In the genomic region with DNA sequence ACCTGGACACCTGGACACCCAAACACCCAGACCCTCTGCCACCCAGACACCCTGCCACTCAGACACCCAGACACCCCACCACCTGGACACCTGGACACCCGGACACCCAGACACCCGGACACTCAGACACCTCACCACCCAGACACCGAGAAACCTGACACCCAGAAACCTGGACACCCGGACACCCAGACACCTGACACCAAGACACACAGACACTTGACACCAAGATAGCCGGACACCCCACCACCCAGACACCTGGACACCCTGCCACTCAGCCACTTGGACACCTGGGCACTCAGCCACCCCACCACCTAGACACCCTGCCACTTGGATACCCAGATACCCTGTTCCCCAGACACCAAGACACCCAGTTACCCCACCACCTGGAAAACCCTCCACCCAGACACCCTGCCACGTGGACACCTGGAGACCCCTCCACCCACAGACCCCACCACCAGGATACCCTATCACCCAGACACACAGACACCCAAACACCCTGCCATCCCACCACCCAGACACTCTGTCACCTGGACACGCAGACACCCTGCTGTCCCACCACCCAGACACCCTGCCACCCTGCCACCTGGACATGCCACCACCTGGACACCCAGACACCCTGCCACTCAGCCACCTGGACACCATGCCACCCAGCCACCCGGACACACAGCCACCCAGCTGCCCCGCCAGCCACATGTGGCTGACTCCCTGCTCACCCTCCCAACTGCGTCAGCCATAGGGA, we compare ENCODE assay signal across 28 cellular contexts. TPM values are rescaled to one million over a fixed set of nuclear protein-coding genes. Genes with fewer than 3 reads are reported as not detected.
A peak's percentile ranks its signal among the peaks of the same experiment; 100 is the strongest.
DNase-seq lines count a peak whose midpoint lies in the region; ATAC-seq lines count a peak whose summit lies in the region.
"Had no signal": no experiment of that assay in that cellular context is flagged by ENCODE, and none has a peak within 500 bp of the region (broad histone marks: within the 10 kb centered on the region; RNA-seq: fewer than 3 reads in every experiment).

No MANE protein-coding gene starts in this region.

- no peaks in the 10 kb centered on the region for H3K36me3 Mint-ChIP-seq in activated naive CD4-positive, alpha-beta T cell treated with anti-CD3 and anti-CD28 coated beads for 36 hours (ENCODE audit: low read depth)
- H3K36me3 Mint-ChIP-seq in activated T-helper 1 cell treated with anti-CD3 and anti-CD28 coated beads, Interleukin-12 subunit alpha, Interleukin-12 subunit beta, Interleukin-2, Interleukin-4 antibody, amounts not matched to agents 30 ng/mL and 10 ng/mL and 1 ng/mL, durations not matched to agents 14 hours and 24 hours and 36 hours (ENCODE audit: low read depth), result peaks cover 6% of the 10 kb centered on the region
- peaks cover 0 to 10% (median 2%) of the 10 kb centered on the region in 3 donors for H3K36me3 Mint-ChIP-seq in naive thymus-derived CD8-positive, alpha-beta T cell
- H3K36me3 Mint-ChIP-seq: activated CD8-positive, alpha-beta memory T cell treated with anti-CD3 and anti-CD28 coated beads, Interleukin-2, amount 10 ng/mL, durations not matched to agents 7 days and 5 days; mesothelial cell of epicardium; type B pancreatic cell had no signal

- ATAC-seq in naive thymus-derived CD8-positive, alpha-beta T cell, result no peak
- ATAC-seq in GM19324 (IDR thresholded peaks at IDR 0.05; ENCODE audit: low FRiP score, unreplicated experiment), result no peak
- ATAC-seq: activated CD8-positive, alpha-beta memory T cell treated with anti-CD3 and anti-CD28 coated beads, Interleukin-2, amount 10 ng/mL, durations not matched to agents 7 days and 5 days; Right ventricle myocardium inferior had no signal

- POLR2A ChIA-PET in naive thymus-derived CD8-positive, alpha-beta T cell (lab: Charles Lee), result interaction anchor here (0.6 to 4.0 kb wide), 2 partner anchors 13 to 17 kb away, joined by 3 to 28 read pairs; a partner anchor contains a TSS

- no peak overlapping the region for H3K4me3 ChIP-seq in subcutaneous abdominal adipose tissue (ENCODE audit: low read depth in 1 of 5, low read length in 5 of 5)
- H3K4me3 ChIP-seq: ascending aorta, BLaER1, dorsolateral prefrontal cortex, heart right ventricle, left ventricle myocardium inferior, skin epidermis, stomach had no signal

- no peak for DNase-seq in activated naive CD4-positive, alpha-beta T cell treated with anti-CD3 and anti-CD28 coated beads for 36 hours
- DNase-seq in activated naive CD4-positive, alpha-beta T cell treated with anti-CD3 and anti-CD28 coated beads, Interleukin-2, amount 50 U/mL, for 16 hours, result no peak
- DNase-seq in activated T-helper 1 cell treated with anti-CD3 and anti-CD28 coated beads, Interleukin-12 subunit alpha, Interleukin-12 subunit beta, Interleukin-2, Interleukin-4 antibody, amounts not matched to agents 30 ng/mL and 10 ng/mL and 1 ng/mL, durations not matched to agents 14 hours and 24 hours and 36 hours (ENCODE audit: low spot score), result no peak
- no peak for DNase-seq in naive thymus-derived CD8-positive, alpha-beta T cell
- DNase-seq in NOMO-1 treated with dmso at 0.1 percent for 144 hours (lab: John Stamatoyannopoulos, UW; ENCODE audit: unreplicated experiment) (no peak), foreskin melanocyte (no peak)
- DNase-seq: activated CD4-positive, alpha-beta T cell treated with anti-CD3 and anti-CD28 coated beads for 4 hours; activated CD8-positive, alpha-beta memory T cell treated with anti-CD3 and anti-CD28 coated beads, Interleukin-2, amount 10 ng/mL, durations not matched to agents 7 days and 5 days; activated effector memory CD4-positive, alpha-beta T cell treated with Interleukin-2 at 50 U/mL for 16 hours; caudate nucleus; heart right ventricle; Kasumi-1; left ventricle myocardium inferior; NCI-H187 treated with DMSO at 0.1 percent for 48 hours; NCI-H2227 treated with DMSO at 0.1 percent for 48 hours; NCI-H748 treated with DMSO at 0.1 percent for 48 hours; stomach had no signal

- H3K27ac Mint-ChIP-seq in activated naive CD4-positive, alpha-beta T cell treated with anti-CD3 and anti-CD28 coated beads for 36 hours, result peak overlapping the region; percentile 36
- peak overlapping the region; percentile 40 for H3K27ac Mint-ChIP-seq in activated T-helper 1 cell treated with anti-CD3 and anti-CD28 coated beads, Interleukin-12 subunit alpha, Interleukin-12 subunit beta, Interleukin-2, Interleukin-4 antibody, amounts not matched to agents 30 ng/mL and 10 ng/mL and 1 ng/mL, durations not matched to agents 14 hours and 24 hours and 36 hours
- H3K27ac Mint-ChIP-seq in naive thymus-derived CD8-positive, alpha-beta T cell, result peak overlapping the region; percentile 41 to 95 (median 80)
- H3K27ac Mint-ChIP-seq: activated CD8-positive, alpha-beta memory T cell treated with anti-CD3 and anti-CD28 coated beads, Interleukin-2, amount 10 ng/mL, durations not matched to agents 7 days and 5 days; mesothelial cell of epicardium; type B pancreatic cell had no signal

- H3K27me3 ChIP-seq in subcutaneous abdominal adipose tissue (ENCODE audit: control insufficient read depth in 5 of 5, insufficient read depth in 4 of 5, low read length in 5 of 5), result no peaks in the 10 kb centered on the region
- H3K27me3 ChIP-seq: ascending aorta, BLaER1, dorsolateral prefrontal cortex, heart right ventricle, stomach had no signal

- peaks cover 8% of the 10 kb centered on the region for H3K4me1 Mint-ChIP-seq in activated naive CD4-positive, alpha-beta T cell treated with anti-CD3 and anti-CD28 coated beads for 36 hours (ENCODE audit: low read depth)
- peaks cover 8% of the 10 kb centered on the region for H3K4me1 Mint-ChIP-seq in activated T-helper 1 cell treated with anti-CD3 and anti-CD28 coated beads, Interleukin-12 subunit alpha, Interleukin-12 subunit beta, Interleukin-2, Interleukin-4 antibody, amounts not matched to agents 30 ng/mL and 10 ng/mL and 1 ng/mL, durations not matched to agents 14 hours and 24 hours and 36 hours (ENCODE audit: low read depth)
- peaks cover 14 to 41% (median 24%) of the 10 kb centered on the region in 4 donors for H3K4me1 Mint-ChIP-seq in naive thymus-derived CD8-positive, alpha-beta T cell
- H3K4me1 Mint-ChIP-seq: mesothelial cell of epicardium had no signal

- no peaks in the 10 kb centered on the region for H3K9me3 ChIP-seq in subcutaneous abdominal adipose tissue (ENCODE audit: control insufficient read depth in 5 of 5, low read length in 5 of 5)
- H3K9me3 ChIP-seq: ascending aorta, heart right ventricle, left ventricle myocardium inferior, stomach had no signal

- no peak overlapping the region for H3K9ac ChIP-seq in subcutaneous abdominal adipose tissue (ENCODE audit: low read length in 5 of 5)
- H3K9ac ChIP-seq: BLaER1 had no signal

- peak overlapping the region; percentile 37 for H3K27ac ChIP-seq in subcutaneous abdominal adipose tissue (ENCODE audit: low read depth, low read length)
- H3K27ac ChIP-seq: ascending aorta, BLaER1, epithelial cell of prostate, heart right ventricle, left ventricle myocardium inferior, skin epidermis, stomach had no signal

- H3K27me3 Mint-ChIP-seq in activated naive CD4-positive, alpha-beta T cell treated with anti-CD3 and anti-CD28 coated beads for 36 hours (ENCODE audit: low read depth), result no peaks in the 10 kb centered on the region
- no peaks in the 10 kb centered on the region for H3K27me3 Mint-ChIP-seq in activated T-helper 1 cell treated with anti-CD3 and anti-CD28 coated beads, Interleukin-12 subunit alpha, Interleukin-12 subunit beta, Interleukin-2, Interleukin-4 antibody, amounts not matched to agents 30 ng/mL and 10 ng/mL and 1 ng/mL, durations not matched to agents 14 hours and 24 hours and 36 hours (ENCODE audit: insufficient read depth)
- no peaks in the 10 kb centered on the region for H3K27me3 Mint-ChIP-seq in naive thymus-derived CD8-positive, alpha-beta T cell
- H3K27me3 Mint-ChIP-seq: activated CD8-positive, alpha-beta memory T cell treated with anti-CD3 and anti-CD28 coated beads, Interleukin-2, amount 10 ng/mL, durations not matched to agents 7 days and 5 days; type B pancreatic cell had no signal

- no peak overlapping the region for H3K4me3 Mint-ChIP-seq in activated naive CD4-positive, alpha-beta T cell treated with anti-CD3 and anti-CD28 coated beads for 36 hours
- no peak overlapping the region for H3K4me3 Mint-ChIP-seq in activated T-helper 1 cell treated with anti-CD3 and anti-CD28 coated beads, Interleukin-12 subunit alpha, Interleukin-12 subunit beta, Interleukin-2, Interleukin-4 antibody, amounts not matched to agents 30 ng/mL and 10 ng/mL and 1 ng/mL, durations not matched to agents 14 hours and 24 hours and 36 hours
- H3K4me3 Mint-ChIP-seq in naive thymus-derived CD8-positive, alpha-beta T cell, result no peak overlapping the region
- H3K4me3 Mint-ChIP-seq: activated CD8-positive, alpha-beta memory T cell treated with anti-CD3 and anti-CD28 coated beads, Interleukin-2, amount 10 ng/mL, durations not matched to agents 7 days and 5 days; mesothelial cell of epicardium; type B pancreatic cell had no signal

- peaks cover 3 to 19% (median 10%) of the 10 kb centered on the region in 5 donors for H3K4me1 ChIP-seq in subcutaneous abdominal adipose tissue (ENCODE audit: control insufficient read depth in 5 of 5, insufficient read depth in 5 of 5, low read length in 5 of 5)

- CTCF ChIA-PET in activated naive CD4-positive, alpha-beta T cell treated with anti-CD3 and anti-CD28 coated beads for 36 hours (lab: Charles Lee), result no interaction called here

- no peaks in the 10 kb centered on the region for H3K9me3 Mint-ChIP-seq in activated naive CD4-positive, alpha-beta T cell treated with anti-CD3 and anti-CD28 coated beads for 36 hours
- H3K9me3 Mint-ChIP-seq in activated T-helper 1 cell treated with anti-CD3 and anti-CD28 coated beads, Interleukin-12 subunit alpha, Interleukin-12 subunit beta, Interleukin-2, Interleukin-4 antibody, amounts not matched to agents 30 ng/mL and 10 ng/mL and 1 ng/mL, durations not matched to agents 14 hours and 24 hours and 36 hours, result no peaks in the 10 kb centered on the region
- H3K9me3 Mint-ChIP-seq in naive thymus-derived CD8-positive, alpha-beta T cell, result no peaks in the 10 kb centered on the region
- H3K9me3 Mint-ChIP-seq: mesothelial cell of epicardium, type B pancreatic cell had no signal

- peaks cover 6 to 19% (median 13%) of the 10 kb centered on the region in 5 donors for H3K36me3 ChIP-seq in subcutaneous abdominal adipose tissue (ENCODE audit: control insufficient read depth in 5 of 5, insufficient read depth in 5 of 5, low read length in 5 of 5)

- intact Hi-C loops in activated naive CD4-positive, alpha-beta T cell treated with anti-CD3 and anti-CD28 coated beads for 36 hours (cut with micrococcal nuclease), result loop anchor here (10.0 kb wide), 1 partner anchor 233 kb away; no protein-coding TSS in a partner anchor
- intact Hi-C loops in activated T-helper 1 cell treated with anti-CD3 and anti-CD28 coated beads, Interleukin-12 subunit alpha, Interleukin-12 subunit beta, Interleukin-2, Interleukin-4 antibody, amounts not matched to agents 30 ng/mL and 10 ng/mL and 1 ng/mL, durations not matched to agents 14 hours and 24 hours and 36 hours (cut with micrococcal nuclease), result no loop called here

RNA-seq across cellular contexts. Expression of a gene that starts 17.4 kb away (rescaled TPM):
- total RNA-seq in activated naive CD4-positive, alpha-beta T cell treated with anti-CD3 and anti-CD28 coated beads for 36 hours, result 10 to 100 TPM; 21.6 to 24.3 TPM
- 47.9 and 50.2 TPM in 2 replicates for total RNA-seq in activated T-helper 1 cell treated with anti-CD3 and anti-CD28 coated beads, Interleukin-12 subunit alpha, Interleukin-12 subunit beta, Interleukin-2, Interleukin-4 antibody, amounts not matched to agents 30 ng/mL and 10 ng/mL and 1 ng/mL, durations not matched to agents 14 hours and 24 hours and 36 hours
- 10 to 100 TPM; 23.2 to 23.8 TPM for total RNA-seq in naive thymus-derived CD8-positive, alpha-beta T cell
- polyA plus RNA-seq in naive thymus-derived CD8-positive, alpha-beta T cell, result 10 to 100 TPM; 16.7 to 32.3 (median 19.8) TPM

RNA-seq across cellular contexts. Expression of a gene that starts 32.4 kb away (rescaled TPM):
- 10 to 100 TPM; 20.7 to 21.0 TPM for total RNA-seq in activated naive CD4-positive, alpha-beta T cell treated with anti-CD3 and anti-CD28 coated beads for 36 hours
- total RNA-seq in activated T-helper 1 cell treated with anti-CD3 and anti-CD28 coated beads, Interleukin-12 subunit alpha, Interleukin-12 subunit beta, Interleukin-2, Interleukin-4 antibody, amounts not matched to agents 30 ng/mL and 10 ng/mL and 1 ng/mL, durations not matched to agents 14 hours and 24 hours and 36 hours, result 30.9 and 35.0 TPM in 2 replicates
- total RNA-seq in naive thymus-derived CD8-positive, alpha-beta T cell, result 10 to 100 TPM; 18.0 to 19.8 TPM
- 10 to 100 TPM in 2 of 3 donors, 1 to 10 TPM in 1; 3.8 to 19.7 (median 15.5) TPM for polyA plus RNA-seq in naive thymus-derived CD8-positive, alpha-beta T cell
- total RNA-seq: A673 had no signal
